ENCODE assay signal across 24 cellular contexts in genomic region chr5:137269297-137269696, GRCh38.
"Had no signal": no experiment of that assay in that cellular context is flagged by ENCODE, and none has a peak within 500 bp of the region (broad histone marks: within the 10 kb centered on the region; RNA-seq: fewer than 3 reads in every experiment).

No MANE protein-coding gene starts in this region.

- H3K4me3 Mint-ChIP-seq: natural killer cell treated with Interleukin-12 subunit alpha and Interleukin-12 subunit beta and Interleukin-15 and Interleukin-18, amount 100 ng/mL, for 72 hours; stimulated activated naive B cell treated with anti-CD40 and anti-IgM and Interleukin-4, amounts not matched to agents 10 μg/mL and 1 μg/mL and 100 μg/mL, for 72 hours; stimulated activated naive CD8-positive, alpha-beta T cell treated with anti-CD3 and anti-CD28 coated beads, Interleukin-15, amount 100 ng/mL, for 72 hours had no signal

- ATAC-seq: left lobe of liver; natural killer cell treated with Interleukin-12 subunit alpha and Interleukin-12 subunit beta and Interleukin-15 and Interleukin-18, amount 100 ng/mL, for 72 hours; stimulated activated naive B cell treated with anti-CD40 and anti-IgM and Interleukin-4, amounts not matched to agents 10 μg/mL and 1 μg/mL and 100 μg/mL, for 72 hours; stimulated activated naive CD8-positive, alpha-beta T cell treated with anti-CD3 and anti-CD28 coated beads, Interleukin-15, amount 100 ng/mL, for 72 hours; upper lobe of right lung had no signal

- H3K36me3 ChIP-seq: heart left ventricle, pancreas, prostate gland, spleen, tibial nerve, upper lobe of right lung, vagina had no signal

- H3K27ac ChIP-seq: pancreas, spleen, testis, upper lobe of right lung, vagina had no signal

- H3K27me3 ChIP-seq: dorsolateral prefrontal cortex, heart left ventricle, pancreas, testis, tibial nerve, upper lobe of right lung, vagina had no signal

- H3K4me1 ChIP-seq: spleen, testis, upper lobe of right lung had no signal

- H3K27ac Mint-ChIP-seq: natural killer cell treated with Interleukin-12 subunit alpha and Interleukin-12 subunit beta and Interleukin-15 and Interleukin-18, amount 100 ng/mL, for 72 hours; stimulated activated naive B cell treated with anti-CD40 and anti-IgM and Interleukin-4, amounts not matched to agents 10 μg/mL and 1 μg/mL and 100 μg/mL, for 72 hours; stimulated activated naive CD8-positive, alpha-beta T cell treated with anti-CD3 and anti-CD28 coated beads, Interleukin-15, amount 100 ng/mL, for 72 hours had no signal

- H3K36me3 Mint-ChIP-seq: natural killer cell treated with Interleukin-12 subunit alpha and Interleukin-12 subunit beta and Interleukin-15 and Interleukin-18, amount 100 ng/mL, for 72 hours; stimulated activated naive B cell treated with anti-CD40 and anti-IgM and Interleukin-4, amounts not matched to agents 10 μg/mL and 1 μg/mL and 100 μg/mL, for 72 hours had no signal

- H3K4me1 Mint-ChIP-seq: stimulated activated naive B cell treated with anti-CD40 and anti-IgM and Interleukin-4, amounts not matched to agents 10 μg/mL and 1 μg/mL and 100 μg/mL, for 72 hours; stimulated activated naive CD8-positive, alpha-beta T cell treated with anti-CD3 and anti-CD28 coated beads, Interleukin-15, amount 100 ng/mL, for 72 hours had no signal

- H3K9me3 Mint-ChIP-seq: natural killer cell treated with Interleukin-12 subunit alpha and Interleukin-12 subunit beta and Interleukin-15 and Interleukin-18, amount 100 ng/mL, for 72 hours; stimulated activated naive B cell treated with anti-CD40 and anti-IgM and Interleukin-4, amounts not matched to agents 10 μg/mL and 1 μg/mL and 100 μg/mL, for 72 hours had no signal

- FAIRE-seq: frontal cortex, pancreas had no signal

- DNase-seq: cortex of kidney; dorsolateral prefrontal cortex; effector CD8-positive, alpha-beta T cell; heart left ventricle; hippocampal formation; mesenchymal stem cell; midbrain; occipital lobe; pancreas; spleen; stimulated activated CD4-positive, alpha-beta T cell treated with anti-CD3 and anti-CD28 coated beads, Interleukin-15, amount 100 ng/mL, for 24 hours; stimulated activated CD4-positive, alpha-beta T cell treated with anti-CD3 and anti-CD28 coated beads, Interleukin-1b, Interleukin-23, amount 100 ng/mL, for 48 hours; stimulated activated CD4-positive, alpha-beta T cell treated with anti-CD3 and anti-CD28 coated beads, Interleukin-4, amount 100 ng/mL, for 4 hours; stimulated activated naive B cell treated with anti-CD40 and anti-IgM and Interleukin-4, amounts not matched to agents 10 μg/mL and 1 μg/mL and 100 μg/mL, for 72 hours; stimulated activated naive CD8-positive, alpha-beta T cell treated with anti-CD3 and anti-CD28 coated beads, Interleukin-15, amount 100 ng/mL, for 72 hours; testis; upper lobe of right lung had no signal

- H3K9me3 ChIP-seq: heart left ventricle, pancreas, prostate gland, spleen, testis, tibial nerve, upper lobe of right lung, vagina had no signal

- H3K4me3 ChIP-seq: dorsolateral prefrontal cortex, heart left ventricle, lung, pancreas, prostate gland, spleen, testis, tibial nerve, upper lobe of right lung, vagina had no signal
